8 cellular contexts compared by ENCODE assay signal in genomic region chr7:27130540-27131389, GRCh38. TPM values are rescaled to one million over a fixed set of nuclear protein-coding genes. Genes with fewer than 3 reads are reported as not detected.
A peak's percentile ranks its signal among the peaks of the same experiment; 100 is the strongest.
DNase-seq lines count a peak whose midpoint lies in the region; TF ChIP-seq lines count a peak whose summit lies in the region.

HOXA4 (minus strand) TSS chr7:27130757; CDS start chr7:27130733, 24 bp downstream.

- no peak for TF ChIP-seq CTCF in astrocyte of the cerebellum (IDR thresholded peaks at IDR 0.05; ENCODE audit: low read depth, low read length, missing control alignments)
- no peak for TF ChIP-seq CTCF in spleen (IDR thresholded peaks at IDR 0.05 in 8 of 11, conservative IDR thresholded peaks at IDR 0.05 in 3 of 11)

- H3K4me1 ChIP-seq in spleen, result peaks cover 0 to 39% (median 16%) of the 10 kb centered on the region in 6 donors

- peaks cover 11% of the 10 kb centered on the region for H3K4me1 Mint-ChIP-seq in T-helper 2 cell treated with Interferon-gamma antibody and Interleukin-4, amounts not matched to agents 5 μg/mL and 100 μg/mL, for 36 hours (ENCODE audit: low read depth)

- in situ Hi-C loops in astrocyte of the cerebellum (cut with HindIII; ENCODE audit: low sequenced_read_pairs), result no loop called here

- DNase-seq in CD1c-positive myeloid dendritic cell (ENCODE audit: extremely low spot score) (peak; percentile 79), HT1080 (ENCODE audit: low read depth) (peak; percentile 84), astrocyte of the cerebellum (ENCODE audit: low read depth) (no peak), spleen (peak; percentile 91), OCI-M2 (lab: John Stamatoyannopoulos, UW; ENCODE audit: unreplicated experiment) (no peak), NCI-H526 (lab: John Stamatoyannopoulos, UW) (no peak)
- DNase-seq in T-helper 2 cell treated with Interferon-gamma antibody and Interleukin-4, amounts not matched to agents 5 μg/mL and 100 μg/mL, for 36 hours (ENCODE audit: low spot score), result peak; percentile 64

- H3K27ac Mint-ChIP-seq in T-helper 2 cell treated with Interferon-gamma antibody and Interleukin-4, amounts not matched to agents 5 μg/mL and 100 μg/mL, for 36 hours, result no peak within 1 kb of the TSS

- H3K9me3 ChIP-seq in iPS-18c (ENCODE audit: control insufficient read depth, insufficient read depth, low read length) (no peaks in the 10 kb centered on the region), spleen (no peaks in the 10 kb centered on the region)

- peaks cover 64% of the 10 kb centered on the region for H3K27me3 Mint-ChIP-seq in T-helper 2 cell treated with Interferon-gamma antibody and Interleukin-4, amounts not matched to agents 5 μg/mL and 100 μg/mL, for 36 hours (ENCODE audit: low read depth)

- H3K4me3 ChIP-seq in astrocyte of the cerebellum (ENCODE audit: low read depth, low read length) (peak within 1 kb of the TSS; percentile 42), iPS-18c (ENCODE audit: insufficient read depth, low read depth, low read length) (peak within 1 kb of the TSS; percentile 57), spleen (peak within 1 kb of the TSS; percentile 48 to 87 (median 58))

- H3K4me3 Mint-ChIP-seq in T-helper 2 cell treated with Interferon-gamma antibody and Interleukin-4, amounts not matched to agents 5 μg/mL and 100 μg/mL, for 36 hours, result peak within 1 kb of the TSS; percentile 65

- no peaks in the 10 kb centered on the region for H3K9me3 Mint-ChIP-seq in T-helper 2 cell treated with Interferon-gamma antibody and Interleukin-4, amounts not matched to agents 5 μg/mL and 100 μg/mL, for 36 hours

- H3K27ac ChIP-seq in spleen, result peak within 1 kb of the TSS; percentile 78 to 94 (median 91)

- peaks cover 2% of the 10 kb centered on the region for H3K36me3 Mint-ChIP-seq in T-helper 2 cell treated with Interferon-gamma antibody and Interleukin-4, amounts not matched to agents 5 μg/mL and 100 μg/mL, for 36 hours (ENCODE audit: low read depth)

- intact Hi-C loops in spleen (cut with DNase I; ENCODE audit: low total_unique reads), result no loop called here

- WGBS in spleen, 5 donors, result 17 to 58% (median 22%) methylated on average over 55 to 67 of the region's 67 CpGs

- H3K36me3 ChIP-seq in spleen, result no peaks in the 10 kb centered on the region

- H3K27me3 ChIP-seq in spleen (replicated peaks in 1 of 7), result peaks cover 0 to 20% (median 0%) of the 10 kb centered on the region in 7 donors

- peak in 1 of 3 donors; percentile 70 for TF ChIP-seq POLR2A in spleen (IDR thresholded peaks at IDR 0.05)

RNA-seq across cellular contexts. Expression of gene HOXA4, which starts in this region (rescaled TPM):
- total RNA-seq in HT1080 (2014; rRNA removed; shearing (Covaris generic)), result 1.3 and 1.6 TPM in 2 replicates
- 4.4 and 5.9 TPM in 2 replicates for polyA plus RNA-seq in HT1080 (2015; cell fraction: cytosol; rRNA removed)
- 2.5 and 2.7 TPM in 2 replicates for polyA plus RNA-seq in HT1080 (2015; cell fraction: nucleus; rRNA removed)
- 10 to 100 TPM in 1 of 7 donors, 1 to 10 TPM in 6; 2.7 to 10.8 (median 4.6) TPM for total RNA-seq in spleen
- 1 to 10 TPM; 2.1 to 5.9 (median 3.6) TPM for polyA plus RNA-seq in spleen

Comparison
In these comparisons a context has a peak if more than half of its experiments do, and no peak if none do; other contexts are left out.
1. DNase-seq: peak in CD1c-positive myeloid dendritic cell (single experiment), HT1080 (single experiment), T-helper 2 cell treated with Interferon-gamma antibody and Interleukin-4, amounts not matched to agents 5 μg/mL and 100 μg/mL, for 36 hours (single experiment) and spleen (single experiment); none in astrocyte of the cerebellum (single experiment), OCI-M2 (single experiment) and NCI-H526 (0 of 2).
2. Peak in every context shown above with its lines, with median percentiles within 50 percentile points of each other: H3K4me3 ChIP-seq.